Comparison of ENCODE assay signal across 15 cellular contexts in the genomic region with DNA sequence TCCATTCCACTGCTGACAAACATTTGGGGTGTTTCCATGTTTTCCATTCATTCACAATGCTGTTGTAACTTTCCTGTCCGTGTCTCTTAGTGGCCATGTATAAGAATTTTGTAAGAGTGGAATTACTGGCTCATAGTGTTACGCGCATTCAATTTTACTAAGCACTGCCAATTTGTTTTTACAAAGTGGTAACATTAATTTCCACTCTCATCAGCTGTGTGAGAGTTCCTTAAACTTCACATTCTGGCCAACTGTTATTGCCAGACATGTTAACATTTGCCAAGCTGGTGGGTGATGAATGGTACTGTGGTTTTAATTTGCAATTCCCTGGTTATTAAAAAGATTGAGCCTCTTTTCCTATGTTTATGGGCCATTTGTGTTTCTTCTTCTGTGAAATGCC.
"Had no signal": no experiment of that assay in that cellular context is flagged by ENCODE, and none has a peak within 500 bp of the region (broad histone marks: within the 10 kb centered on the region; RNA-seq: fewer than 3 reads in every experiment).

No MANE protein-coding gene starts in this region.

- DNase-seq: activated CD4-positive, alpha-beta T cell treated with anti-CD3 and anti-CD28 coated beads, Interleukin-2, amount 50 U/mL, for 4 hours; caudate nucleus; dorsolateral prefrontal cortex; erythroblast; foreskin fibroblast; hippocampal formation; islet precursor cell; left colon; posterior cingulate gyrus; sigmoid colon; spleen; stimulated activated CD4-positive, alpha-beta T cell treated with anti-CD3 and anti-CD28 coated beads, Interleukin-4, amount 100 ng/mL, for 4 hours; stimulated activated naive CD4-positive, alpha-beta T cell; T-helper 17 cell had no signal

- H3K4me3 ChIP-seq: dorsolateral prefrontal cortex, sigmoid colon, spleen, tibial nerve had no signal

- ATAC-seq: left colon, T-helper 17 cell had no signal
